Comparison of ENCODE assay signal across 8 cellular contexts in the genomic region with DNA sequence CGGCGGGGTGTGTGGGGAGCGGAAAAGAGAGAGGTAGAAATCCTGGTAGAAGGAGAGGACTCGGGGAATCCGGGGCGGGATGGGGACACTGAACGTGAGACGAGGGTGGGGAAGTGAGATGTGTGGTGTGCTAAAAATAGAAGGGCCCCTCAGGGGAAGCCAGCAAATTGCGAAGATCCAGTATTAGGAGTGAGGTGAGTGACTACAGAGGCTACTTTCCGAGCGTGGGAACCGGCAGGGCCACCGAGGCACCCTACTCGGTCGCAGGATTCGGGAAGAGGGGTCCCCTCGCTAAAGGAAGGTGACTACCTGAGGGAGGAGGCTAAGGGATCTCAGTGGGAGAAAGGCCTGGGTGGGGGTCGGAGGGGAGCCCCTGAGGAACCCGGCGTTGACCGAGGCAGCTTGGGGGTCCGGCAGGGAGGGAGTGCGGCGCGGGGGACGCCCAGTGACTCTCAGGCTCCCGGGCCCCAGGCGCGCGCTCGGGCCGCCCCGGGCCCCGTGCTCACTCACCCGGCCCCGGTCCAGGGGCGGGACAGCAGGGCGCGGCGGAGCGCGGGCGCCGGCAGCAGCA. TPM values are rescaled to one million over a fixed set of nuclear protein-coding genes. Genes with fewer than 3 reads are reported as not detected.
DNase-seq lines count a peak whose midpoint lies in the region; ATAC-seq and TF ChIP-seq lines count a peak whose summit lies in the region.

No MANE protein-coding gene starts in this region.

- H3K4me3 Mint-ChIP-seq in activated CD8-positive, alpha-beta T cell treated with anti-CD3 and anti-CD28 coated beads for 36 hours = peak overlapping the region; percentile 87

- CTCF ChIA-PET in activated CD8-positive, alpha-beta T cell treated with anti-CD3 and anti-CD28 coated beads for 36 hours (lab: Charles Lee) = interaction anchor here (1.0 to 5.2 kb wide), 11 partner anchors 11 to 340 kb away, joined by 3 to 35 read pairs (median 4); no protein-coding TSS in a partner anchor

- TF ChIP-seq CTCF in activated CD8-positive, alpha-beta T cell treated with anti-CD3 and anti-CD28 coated beads for 36 hours (IDR thresholded peaks at IDR 0.05) = no peak
- no peak for TF ChIP-seq CTCF in heart right ventricle (IDR thresholded peaks at IDR 0.05)

- peak overlapping the region; percentile 86 for H3K9ac ChIP-seq in skeletal muscle satellite cell (ENCODE audit: low read depth, low read length)

- H3K9me3 ChIP-seq in heart right ventricle (no peaks in the 10 kb centered on the region), skeletal muscle satellite cell (replicated peaks; ENCODE audit: low read length) (no peaks in the 10 kb centered on the region)

- WGBS in heart right ventricle, 2 donors = 0% methylated on average over 42 to 44 of the region's 44 CpGs

- H3K27ac Mint-ChIP-seq in activated CD8-positive, alpha-beta T cell treated with anti-CD3 and anti-CD28 coated beads for 36 hours = peak overlapping the region; percentile 82

- peak overlapping the region; percentile 89 for H3K4me2 ChIP-seq in skeletal muscle satellite cell (ENCODE audit: low read length)

- POLR2A ChIA-PET in activated CD8-positive, alpha-beta T cell treated with anti-CD3 and anti-CD28 coated beads for 36 hours (lab: Charles Lee) = interaction anchor here (0.7 to 2.0 kb wide), 7 partner anchors 12 to 173 kb away, joined by 3 to 12 read pairs (median 3); no protein-coding TSS in a partner anchor

- H3K9me3 Mint-ChIP-seq in activated CD8-positive, alpha-beta T cell treated with anti-CD3 and anti-CD28 coated beads for 36 hours = no peaks in the 10 kb centered on the region

- peak overlapping the region; percentile 85 to 96 (median 92) for H3K27ac ChIP-seq in heart right ventricle

- H3K4me1 ChIP-seq in heart right ventricle (peaks cover 6 to 33% (median 28%) of the 10 kb centered on the region in 9 donors), skeletal muscle satellite cell (ENCODE audit: control insufficient read depth, insufficient read depth, low read length) (peaks cover 17% of the 10 kb centered on the region)

- H3K27me3 Mint-ChIP-seq in activated CD8-positive, alpha-beta T cell treated with anti-CD3 and anti-CD28 coated beads for 36 hours = no peaks in the 10 kb centered on the region

- intact Hi-C loops in activated CD8-positive, alpha-beta T cell treated with anti-CD3 and anti-CD28 coated beads for 36 hours (cut with micrococcal nuclease) = loop anchor here (10.0 kb wide), 1 partner anchor 173 kb away; no protein-coding TSS in a partner anchor
- intact Hi-C loops in heart right ventricle (cut with DNase I) = loop anchor here in 4 of 10 donors (10.0 kb wide), 3 partner anchors 53 to 343 kb away; a partner anchor contains a TSS

- H3K36me3 Mint-ChIP-seq in activated CD8-positive, alpha-beta T cell treated with anti-CD3 and anti-CD28 coated beads for 36 hours (ENCODE audit: low read depth) = no peaks in the 10 kb centered on the region

- DNase-seq in ELR (ENCODE audit: low read depth) (peak; percentile 35), heart right ventricle (no peak), COLO829 (ENCODE audit: low spot score) (no peak), A172 (ENCODE audit: low spot score) (no peak)
- peak; percentile 27 for DNase-seq in activated CD8-positive, alpha-beta T cell treated with anti-CD3 and anti-CD28 coated beads for 36 hours

- H3K4me3 ChIP-seq in heart right ventricle = peak overlapping the region; percentile 68 to 96 (median 81)
- H3K4me3 ChIP-seq in skeletal muscle satellite cell (ENCODE audit: low read length) = peak overlapping the region; percentile 86

- H3K4me1 Mint-ChIP-seq in activated CD8-positive, alpha-beta T cell treated with anti-CD3 and anti-CD28 coated beads for 36 hours (ENCODE audit: low read depth) = peaks cover 22% of the 10 kb centered on the region

- peaks cover 0 to 7% (median 0%) of the 10 kb centered on the region in 9 donors for H3K36me3 ChIP-seq in heart right ventricle
- H3K36me3 ChIP-seq in skeletal muscle satellite cell (ENCODE audit: insufficient read depth, low read length) = no peaks in the 10 kb centered on the region

- no peaks in the 10 kb centered on the region for H3K27me3 ChIP-seq in heart right ventricle
- no peaks in the 10 kb centered on the region for H3K27me3 ChIP-seq in skeletal muscle satellite cell (ENCODE audit: control insufficient read depth, insufficient read depth, low read length)

- ATAC-seq in HG03571 (IDR thresholded peaks at IDR 0.05; ENCODE audit: unreplicated experiment) = peak; percentile 3
- ATAC-seq in activated CD8-positive, alpha-beta T cell treated with anti-CD3 and anti-CD28 coated beads for 36 hours = no peak
- ATAC-seq in heart right ventricle = peak in 4 of 8 donors; percentile 2 to 14 (median 6)
- no peak for ATAC-seq in GM18868 (IDR thresholded peaks at IDR 0.05; ENCODE audit: unreplicated experiment)

RNA-seq across cellular contexts. Expression of a gene that starts 0.3 kb away (rescaled TPM):
- 1 to 10 TPM; 3.9 to 4.3 TPM for total RNA-seq in activated CD8-positive, alpha-beta T cell treated with anti-CD3 and anti-CD28 coated beads for 36 hours
- 10 to 100 TPM; 18.5 to 60.8 (median 44.7) TPM for total RNA-seq in heart right ventricle
- polyA plus RNA-seq in heart right ventricle = 10 to 100 TPM; 12.7 to 24.0 TPM
- 7.0 and 8.1 TPM in 2 replicates for total RNA-seq in skeletal muscle satellite cell (2012; rRNA removed)
- 8.4 and 10.1 TPM in 2 replicates for total RNA-seq in A172 (2014; rRNA removed; shearing (Covaris generic))

RNA-seq across cellular contexts. Expression of a gene that starts 42.6 kb away (rescaled TPM):
- not detected for total RNA-seq in activated CD8-positive, alpha-beta T cell treated with anti-CD3 and anti-CD28 coated beads for 36 hours
- total RNA-seq in heart right ventricle = not detected
- not detected for polyA plus RNA-seq in heart right ventricle
- total RNA-seq in skeletal muscle satellite cell (2012; rRNA removed) = not detected in 2 replicates
- total RNA-seq in A172 (2014; rRNA removed; shearing (Covaris generic)) = not detected in 2 replicates

RNA-seq across cellular contexts. Expression of a gene that starts 54.4 kb away (rescaled TPM):
- 10 to 100 TPM; 23.7 to 26.4 TPM for total RNA-seq in activated CD8-positive, alpha-beta T cell treated with anti-CD3 and anti-CD28 coated beads for 36 hours
- total RNA-seq in heart right ventricle = 1 to 10 TPM; 3.2 to 8.2 (median 4.7) TPM
- 1 to 10 TPM; 2.2 to 2.3 TPM for polyA plus RNA-seq in heart right ventricle
- total RNA-seq in skeletal muscle satellite cell (2012; rRNA removed) = 6.3 and 9.0 TPM in 2 replicates
- total RNA-seq in A172 (2014; rRNA removed; shearing (Covaris generic)) = 6.3 and 7.1 TPM in 2 replicates

Comparison
In these comparisons a context has a peak if more than half of its experiments do, and no peak if none do; other contexts are left out.
1. DNase-seq: peak in ELR (single experiment) and activated CD8-positive, alpha-beta T cell treated with anti-CD3 and anti-CD28 coated beads for 36 hours (single experiment); none in heart right ventricle (0 of 2), COLO829 (single experiment) and A172 (single experiment).